9 cellular contexts compared by ENCODE assay signal in genomic region chr1:24351918-24352637, GRCh38. TPM values are rescaled to one million over a fixed set of nuclear protein-coding genes. Genes with fewer than 3 reads are reported as not detected.
DNase-seq lines count a peak whose midpoint lies in the region; ATAC-seq and TF ChIP-seq lines count a peak whose summit lies in the region.
"Had no signal": no experiment of that assay in that cellular context is flagged by ENCODE, and none has a peak within 500 bp of the region (broad histone marks: within the 10 kb centered on the region; RNA-seq: fewer than 3 reads in every experiment).

No MANE protein-coding gene starts in this region.

- BruUV-seq in PC-3 (replicated peaks; lab: Mats Ljungman, UMichigan), result no TSS peak

- H3K4me2 ChIP-seq in PC-3 (ENCODE audit: low read length), result no peak overlapping the region

- TF ChIP-seq POLR2A in thyroid gland (IDR thresholded peaks at IDR 0.05), result no peak

- no peak overlapping the region for H2AFZ ChIP-seq in PC-3 (ENCODE audit: low read length)

- H3K36me3 ChIP-seq in PC-3 (ENCODE audit: low read depth, low read length), result no peaks in the 10 kb centered on the region
- no peaks in the 10 kb centered on the region for H3K36me3 ChIP-seq in adipocyte (ENCODE audit: control insufficient read depth, insufficient read depth, low read length, severe bottlenecking)
- no peaks in the 10 kb centered on the region for H3K36me3 ChIP-seq in thyroid gland

- no peaks in the 10 kb centered on the region for H3K9me2 ChIP-seq in PC-3 (replicated peaks; ENCODE audit: low read length)

- H3K9me3 ChIP-seq in PC-3 (ENCODE audit: low read length) (no peaks in the 10 kb centered on the region), adipocyte (ENCODE audit: control insufficient read depth, low read length) (no peaks in the 10 kb centered on the region), thyroid gland (no peaks in the 10 kb centered on the region)

- CTCF ChIA-PET in PC-3 (lab: Charles Lee), result interaction anchor here (0.5 kb wide), 1 partner anchor 151 kb away, joined by 3 read pairs; no protein-coding TSS in a partner anchor

- H3F3A ChIP-seq in PC-3 (ENCODE audit: low read length, unreplicated experiment), result no peaks in the 10 kb centered on the region

- ATAC-seq in PC-3, result peak; percentile 48

- no peaks in the 10 kb centered on the region for H3K79me2 ChIP-seq in PC-3 (ENCODE audit: low read length)

- 89 to 91% methylated on average over 7 of the region's 7 CpGs for WGBS in thyroid gland, 2 donors

- H3K27me3 ChIP-seq in PC-3 (ENCODE audit: low read length) (no peaks in the 10 kb centered on the region), adipocyte (replicated peaks; ENCODE audit: control insufficient read depth, insufficient read depth, low read length) (peaks cover 12% of the 10 kb centered on the region), thyroid gland (no peaks in the 10 kb centered on the region)

- TF ChIP-seq CTCF in PC-3 (conservative IDR thresholded peaks at IDR 0.05; ENCODE audit: low read depth, low read length), result no peak
- TF ChIP-seq CTCF in thyroid gland (IDR thresholded peaks at IDR 0.05), result no peak

- intact Hi-C loops in PC-3 (cut with micrococcal nuclease), result no loop called here
- intact Hi-C loops in thyroid gland (cut with DNase I), result no loop called here

- H3K4me1 ChIP-seq in PC-3 (ENCODE audit: insufficient read depth, low read length), result peaks cover 28% of the 10 kb centered on the region
- H3K4me1 ChIP-seq in adipocyte (ENCODE audit: control insufficient read depth, insufficient read depth, low read length), result no peaks in the 10 kb centered on the region
- peaks cover 0 to 8% of the 10 kb centered on the region in 2 donors for H3K4me1 ChIP-seq in thyroid gland

- no peaks in the 10 kb centered on the region for H4K20me1 ChIP-seq in PC-3 (ENCODE audit: low read length)

- DNase-seq in NCI-H748 (lab: John Stamatoyannopoulos, UW; ENCODE audit: unreplicated experiment) (peak; percentile 18), NCI-H748 treated with DMSO at 0.1 percent for 48 hours (lab: John Stamatoyannopoulos, UW) (no peak), PC-3 (peak; percentile 77), adipocyte (ENCODE audit: low read depth) (peak; percentile 21), NCI-H1092 (lab: John Stamatoyannopoulos, UW) (no peak), thyroid gland (no peak), HT-29 (ENCODE audit: low spot score) (no peak)
- DNase-seq in stimulated activated CD4-positive, alpha-beta T cell treated with anti-CD3 and anti-CD28 coated beads, Interleukin-4, amount 100 ng/mL, for 4 hours, result peak; percentile 26 to 36
- DNase-seq: endodermal cell had no signal

- H3K4me3 ChIP-seq in PC-3 (ENCODE audit: low read length) (no peak overlapping the region), adipocyte (ENCODE audit: low read length) (no peak overlapping the region), thyroid gland (replicated peaks in 1 of 3) (no peak overlapping the region)

- H3K9ac ChIP-seq in PC-3 (ENCODE audit: low read length) (no peak overlapping the region), adipocyte (ENCODE audit: low read length) (no peak overlapping the region)

- no peak overlapping the region for H3K27ac ChIP-seq in PC-3 (ENCODE audit: low read length)
- no peak overlapping the region for H3K27ac ChIP-seq in thyroid gland

- POLR2A ChIA-PET in PC-3 (lab: Charles Lee; ENCODE audit: unreplicated experiment), result no interaction called here

RNA-seq across cellular contexts. Expression of gene GRHL3, which starts 32.9 kb away (rescaled TPM):
- total RNA-seq in PC-3 (2014; rRNA removed) (3.5 and 7.8 TPM in 2 replicates), thyroid gland (under 1 TPM in 2 of 4 donors, not detected in 2; 0.11 to 0.27 TPM)
- total RNA-seq in HT-29 (2014; rRNA removed; shearing (Covaris generic)), result 5.5 and 9.0 TPM in 2 replicates

Comparison
In these comparisons a context has a peak if more than half of its experiments do, and no peak if none do; other contexts are left out.
1. DNase-seq: peak in NCI-H748 (single experiment), PC-3 (single experiment), adipocyte (single experiment) and stimulated activated CD4-positive, alpha-beta T cell treated with anti-CD3 and anti-CD28 coated beads, Interleukin-4, amount 100 ng/mL, for 4 hours (2 of 2); none in NCI-H748 treated with DMSO at 0.1 percent for 48 hours (single experiment), NCI-H1092 (single experiment), thyroid gland (0 of 2) and HT-29 (single experiment).